Comparison of ENCODE assay signal across 8 cellular contexts in the genomic region with DNA sequence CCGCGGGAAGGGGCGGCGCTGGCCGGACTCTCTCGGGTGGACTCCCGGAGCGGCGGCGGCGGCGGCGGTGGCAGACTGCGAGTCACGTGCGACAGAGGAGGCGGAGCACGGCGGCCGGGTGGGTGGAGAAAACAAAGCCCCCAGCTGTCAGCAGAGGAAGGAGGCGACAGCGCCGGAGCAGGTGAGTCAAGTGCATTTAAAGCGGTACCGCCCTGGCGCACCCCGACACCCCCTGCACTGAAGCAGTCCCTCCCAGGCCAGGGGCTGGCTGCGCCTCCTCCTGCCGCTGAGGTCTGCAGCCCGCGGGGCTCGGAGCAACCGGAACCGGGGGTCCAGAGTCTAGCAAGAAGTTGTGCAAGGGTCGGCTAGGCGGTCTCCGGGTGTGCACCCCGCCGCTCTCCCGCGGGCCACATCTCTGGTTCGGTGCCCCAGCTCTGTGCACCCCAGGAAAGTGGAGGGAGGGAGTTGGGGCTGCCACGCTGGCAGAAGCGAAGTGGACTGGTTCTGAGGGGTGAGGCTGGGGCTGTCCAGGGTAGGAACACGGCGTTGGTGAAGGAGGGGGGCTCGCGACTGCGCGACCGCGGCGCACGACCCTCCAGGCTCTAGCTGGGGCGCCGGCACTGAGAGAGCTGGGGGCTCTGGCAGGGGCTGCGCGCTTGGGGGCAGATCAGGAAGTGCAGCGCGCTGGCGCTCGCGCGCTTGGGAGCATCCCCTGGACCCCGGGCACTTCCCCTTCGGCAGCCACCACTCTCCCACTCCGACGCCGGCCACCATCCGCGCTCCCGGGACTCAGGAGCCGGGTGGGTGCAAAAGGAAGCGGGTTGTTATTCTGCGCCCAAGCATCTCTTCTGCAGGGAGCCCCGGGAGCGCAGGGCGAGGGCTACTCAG.
DNase-seq lines count a peak whose midpoint lies in the region; ATAC-seq and TF ChIP-seq lines count a peak whose summit lies in the region.

No MANE protein-coding gene starts in this region.

- H3K4me1 ChIP-seq in cardiac muscle cell (ENCODE audit: low read depth) (no peaks in the 10 kb centered on the region), parathyroid adenoma (peaks cover 2% of the 10 kb centered on the region), tibial nerve (peaks cover 0 to 24% (median 2%) of the 10 kb centered on the region in 4 donors)

- peaks cover 66% of the 10 kb centered on the region for H3K27me3 ChIP-seq in cardiac muscle cell
- no peaks in the 10 kb centered on the region for H3K27me3 ChIP-seq in parathyroid adenoma (ENCODE audit: control insufficient read depth, insufficient read depth, low read length)
- no peaks in the 10 kb centered on the region for H3K27me3 ChIP-seq in tibial nerve

- H3K9ac ChIP-seq in parathyroid adenoma = no peak overlapping the region

- TF ChIP-seq CTCF in cardiac muscle cell (IDR thresholded peaks at IDR 0.05; ENCODE audit: low read depth, low read length) = no peak
- TF ChIP-seq CTCF in parathyroid adenoma (IDR thresholded peaks at IDR 0.05) = no peak
- TF ChIP-seq CTCF in tibial nerve (IDR thresholded peaks at IDR 0.05) = no peak

- H3K4me2 ChIP-seq in parathyroid adenoma (ENCODE audit: low read length) = peak overlapping the region; percentile 100

- DNase-seq in DMS114 treated with DMSO at 0.1 percent for 48 hours (lab: John Stamatoyannopoulos, UW; ENCODE audit: unreplicated experiment) (peak; percentile 9), LHCN-M2 (ENCODE audit: low read depth) (peak; percentile 45), SK-MEL-5 (ENCODE audit: low read depth, low spot score) (peak; percentile 5), cardiac muscle cell (ENCODE audit: low read depth in 1 of 2, low spot score in 1 of 2) (peak; percentile 36 to 81), tibial nerve (ENCODE audit: low spot score in 2 of 2) (peak; percentile 28 to 41)
- DNase-seq in activated naive CD4-positive, alpha-beta T cell treated with anti-CD3 and anti-CD28 coated beads, Interleukin-2, amount 50 U/mL, for 16 hours = peak; percentile 81

- TF ChIP-seq EP300 in tibial nerve (IDR thresholded peaks at IDR 0.05) = no peak

- ATAC-seq in GM21825 (IDR thresholded peaks at IDR 0.05; ENCODE audit: unreplicated experiment) = peak; percentile 57

- H2AFZ ChIP-seq in parathyroid adenoma = peak overlapping the region; percentile 94

- 0 to 3% methylated on average over 22 to 38 of the region's 78 CpGs for WGBS in tibial nerve, 2 donors

- TF ChIP-seq POLR2A in tibial nerve (IDR thresholded peaks at IDR 0.05) = no peak

- H3K36me3 ChIP-seq in cardiac muscle cell (no peaks in the 10 kb centered on the region), parathyroid adenoma (ENCODE audit: control insufficient read depth, insufficient read depth, low read length) (no peaks in the 10 kb centered on the region), tibial nerve (no peaks in the 10 kb centered on the region)

- no peaks in the 10 kb centered on the region for H3K9me3 ChIP-seq in cardiac muscle cell (ENCODE audit: low read depth)
- no peaks in the 10 kb centered on the region for H3K9me3 ChIP-seq in parathyroid adenoma (ENCODE audit: control insufficient read depth, low read length)
- H3K9me3 ChIP-seq in tibial nerve = no peaks in the 10 kb centered on the region

- H3K4me3 ChIP-seq in cardiac muscle cell = peak overlapping the region; percentile 68
- peak overlapping the region; percentile 76 for H3K4me3 ChIP-seq in parathyroid adenoma (ENCODE audit: low read depth, low read length)
- peak overlapping the region; percentile 66 to 91 (median 75) for H3K4me3 ChIP-seq in tibial nerve

- H3K79me2 ChIP-seq in parathyroid adenoma = no peaks in the 10 kb centered on the region

- no peak overlapping the region for H3K27ac ChIP-seq in cardiac muscle cell
- no peak overlapping the region for H3K27ac ChIP-seq in parathyroid adenoma
- H3K27ac ChIP-seq in tibial nerve = peak overlapping the region in 3 of 4 donors; percentile 19 to 64 (median 62)

- in situ Hi-C loops in SK-MEL-5 (cut with HindIII; ENCODE audit: low pct_unique_long_range_greater_than_20kb, low sequenced_read_pairs) = no loop called here

Comparison
In these comparisons a context has a peak if more than half of its experiments do, and no peak if none do; other contexts are left out.
1. DNase-seq: peak in every context shown above with its lines; median percentile 81 in activated naive CD4-positive, alpha-beta T cell treated with anti-CD3 and anti-CD28 coated beads, Interleukin-2, amount 50 U/mL, for 16 hours; 58 in cardiac muscle cell; 45 in LHCN-M2; 34 in tibial nerve; 9 in DMS114 treated with DMSO at 0.1 percent for 48 hours; 5 in SK-MEL-5.
2. H3K27ac ChIP-seq: peak in tibial nerve (3 of 4); none in cardiac muscle cell (single experiment) and parathyroid adenoma (single experiment).
3. Peak in every context shown above with its lines, with median percentiles within 50 percentile points of each other: H3K4me3 ChIP-seq.